36 cellular contexts compared by ENCODE assay signal in genomic region chr1:53402891-53403655, GRCh38. TPM values are rescaled to one million over a fixed set of nuclear protein-coding genes. Genes with fewer than 3 reads are reported as not detected.
"Had no signal": no experiment of that assay in that cellular context is flagged by ENCODE, and none has a peak within 500 bp of the region (broad histone marks: within the 10 kb centered on the region; RNA-seq: fewer than 3 reads in every experiment).

No MANE protein-coding gene starts in this region.

- H3K4me1 Mint-ChIP-seq: immature natural killer cell; stimulated activated naive B cell treated with anti-CD40 and anti-IgM and Interleukin-4, amounts not matched to agents 10 μg/mL and 1 μg/mL and 100 μg/mL, for 72 hours had no signal

- H3K27ac ChIP-seq: brain microvascular endothelial cell, foreskin keratinocyte, heart left ventricle, lower lobe of right lung, neutrophil, ovary, right lobe of liver, vagina had no signal

- H3K27me3 ChIP-seq: neutrophil, ovary, right lobe of liver, vagina had no signal

- H3K9me3 Mint-ChIP-seq: activated T-cell treated with anti-CD3 and anti-CD28 coated beads, Interleukin-2, amount 50 U/mL, for 4 hours; activated T-helper 17 cell treated with anti-CD3 and anti-CD28 coated beads, Interleukin-2, amount 50 U/mL, for 72 hours; immature natural killer cell; natural killer cell treated with Interleukin-12 subunit alpha and Interleukin-12 subunit beta and Interleukin-15 and Interleukin-18, amount 100 ng/mL, for 72 hours; stimulated activated naive B cell treated with anti-CD40 and anti-IgM and Interleukin-4, amounts not matched to agents 10 μg/mL and 1 μg/mL and 100 μg/mL, for 72 hours; T-helper 2 cell treated with Interferon-gamma antibody and Interleukin-4, amounts not matched to agents 5 μg/mL and 100 μg/mL, for 36 hours; type B pancreatic cell had no signal

- H3K27ac Mint-ChIP-seq: activated T-helper 17 cell treated with anti-CD3 and anti-CD28 coated beads, Interleukin-2, amount 50 U/mL, for 72 hours; immature natural killer cell; progenitor cell of endocrine pancreas; stimulated activated naive B cell treated with anti-CD40 and anti-IgM and Interleukin-4, amounts not matched to agents 10 μg/mL and 1 μg/mL and 100 μg/mL, for 72 hours; T-helper 2 cell treated with Interferon-gamma antibody and Interleukin-4, amounts not matched to agents 5 μg/mL and 100 μg/mL, for 36 hours; type B pancreatic cell had no signal

- H3K4me1 ChIP-seq: foreskin keratinocyte, heart left ventricle, lower lobe of right lung, right lobe of liver, vagina had no signal

- H3K36me3 ChIP-seq: brain microvascular endothelial cell, heart left ventricle, lower lobe of right lung, neutrophil, ovary, right lobe of liver, vagina had no signal

- H3K4me3 Mint-ChIP-seq: activated T-cell treated with anti-CD3 and anti-CD28 coated beads, Interleukin-2, amount 50 U/mL, for 4 hours; activated T-helper 17 cell treated with anti-CD3 and anti-CD28 coated beads, Interleukin-2, amount 50 U/mL, for 72 hours; immature natural killer cell; natural killer cell treated with Interleukin-12 subunit alpha and Interleukin-12 subunit beta and Interleukin-15 and Interleukin-18, amount 100 ng/mL, for 72 hours; stimulated activated naive B cell treated with anti-CD40 and anti-IgM and Interleukin-4, amounts not matched to agents 10 μg/mL and 1 μg/mL and 100 μg/mL, for 72 hours; T-helper 2 cell treated with Interferon-gamma antibody and Interleukin-4, amounts not matched to agents 5 μg/mL and 100 μg/mL, for 36 hours; type B pancreatic cell had no signal

- H3K36me3 Mint-ChIP-seq: immature natural killer cell; natural killer cell treated with Interleukin-12 subunit alpha and Interleukin-12 subunit beta and Interleukin-15 and Interleukin-18, amount 100 ng/mL, for 72 hours; stimulated activated naive B cell treated with anti-CD40 and anti-IgM and Interleukin-4, amounts not matched to agents 10 μg/mL and 1 μg/mL and 100 μg/mL, for 72 hours; type B pancreatic cell had no signal

- DNase-seq: activated CD4-positive, alpha-beta T cell treated with anti-CD3 and anti-CD28 coated beads for 4 hours; activated CD4-positive, alpha-beta T cell treated with anti-CD3 and anti-CD28 coated beads, Interleukin-2, amount 50 U/mL, for 4 hours; activated CD4-positive, CD25-positive, alpha-beta regulatory T cell; activated gamma-delta T cell treated with Interleukin-2 at 50 U/mL for 16 hours; activated naive CD4-positive, alpha-beta T cell treated with anti-CD3 and anti-CD28 coated beads, Interleukin-2, amount 50 U/mL, for 16 hours; activated T-cell treated with anti-CD3 and anti-CD28 coated beads, Interleukin-2, amount 50 U/mL, for 4 hours; amniotic stem cell; brain microvascular endothelial cell; caudate nucleus; cortex of kidney; foreskin keratinocyte; heart left ventricle; hypothalamus; immature natural killer cell; lower lobe of right lung; mesenchymal stem cell; mucosa of descending colon; ovary; right lobe of liver; small intestine; stimulated activated CD4-positive, alpha-beta T cell treated with anti-CD3 and anti-CD28 coated beads, Interleukin-4, amount 100 ng/mL, for 4 hours; stimulated activated naive B cell treated with anti-CD40 and anti-IgM and Interleukin-4, amounts not matched to agents 10 μg/mL and 1 μg/mL and 100 μg/mL, for 72 hours; T-helper 1 cell had no signal

- H3K27me3 Mint-ChIP-seq: activated T-helper 17 cell treated with anti-CD3 and anti-CD28 coated beads, Interleukin-2, amount 50 U/mL, for 72 hours; natural killer cell treated with Interleukin-12 subunit alpha and Interleukin-12 subunit beta and Interleukin-15 and Interleukin-18, amount 100 ng/mL, for 72 hours had no signal

- H3K4me3 ChIP-seq: heart left ventricle, lower lobe of right lung, mucosa of descending colon, ovary, right lobe of liver, vagina had no signal

- H3K9me3 ChIP-seq: heart left ventricle, lower lobe of right lung, mucosa of descending colon, neutrophil, ovary, right lobe of liver, vagina had no signal

- FAIRE-seq: astrocyte, small intestine had no signal

RNA-seq across cellular contexts. Expression of gene DMRTB1, which starts 56.1 kb away (rescaled TPM):
- total RNA-seq: activated T-cell treated with anti-CD3 and anti-CD28 coated beads, Interleukin-2, amount 50 U/mL, for 4 hours; activated T-helper 17 cell treated with anti-CD3 and anti-CD28 coated beads, Interleukin-2, amount 50 U/mL, for 72 hours; astrocyte; chondrocyte; esophagus mucosa; foreskin keratinocyte; heart left ventricle; kidney epithelial cell; lower lobe of right lung; mucosa of descending colon; myocyte; natural killer cell treated with Interleukin-12 subunit alpha and Interleukin-12 subunit beta and Interleukin-15 and Interleukin-18, amount 100 ng/mL, for 72 hours; ovary; progenitor cell of endocrine pancreas; renal cortical epithelial cell; right lobe of liver; vagina had no signal
- polyA plus RNA-seq: foreskin keratinocyte, heart left ventricle, immature natural killer cell, small intestine had no signal
